ENCODE assay signal across 8 cellular contexts in genomic region chr1:112956503-112957132, GRCh38. TPM values are rescaled to one million over a fixed set of nuclear protein-coding genes. Genes with fewer than 3 reads are reported as not detected.
A peak's percentile ranks its signal among the peaks of the same experiment; 100 is the strongest.
DNase-seq lines count a peak whose midpoint lies in the region; ATAC-seq lines count a peak whose summit lies in the region.

No MANE protein-coding gene starts in this region.

- peak overlapping the region; percentile 18 for H2BK120ac ChIP-seq in mesendoderm (ENCODE audit: low read depth, low read length)

- H3K4ac ChIP-seq in mesendoderm (ENCODE audit: low read depth, low read length) = peak overlapping the region; percentile 45

- peak overlapping the region; percentile 39 for H4K8ac ChIP-seq in mesendoderm (ENCODE audit: low read depth, low read length)

- H3K9me3 Mint-ChIP-seq in T-helper 1 cell treated with Interleukin-12 subunit alpha and Interleukin-12 subunit beta and Interleukin-4 antibody, amounts not matched to agents 30 μg/mL and 1 μg/mL, for 36 hours = no peaks in the 10 kb centered on the region

- no peaks in the 10 kb centered on the region for H3K27me3 ChIP-seq in mesendoderm (ENCODE audit: insufficient read depth, low read length, poor library complexity)

- no CpG with 5 or more reads among the region's 41 CpGs for WGBS in mesendoderm (ENCODE audit: extremely low coverage, insufficient coverage, low lambda C conversion rate)

- no peak overlapping the region for H2AK5ac ChIP-seq in mesendoderm (ENCODE audit: low read length)

- H3K4me1 ChIP-seq in mesendoderm (ENCODE audit: control insufficient read depth, low read depth, low read length) = peaks cover 10% of the 10 kb centered on the region

- peak overlapping the region; percentile 91 for H3K9ac ChIP-seq in mesendoderm (ENCODE audit: low read length)

- peak overlapping the region; percentile 81 for H2BK5ac ChIP-seq in mesendoderm (ENCODE audit: low read length)

- ATAC-seq in GM18907 (IDR thresholded peaks at IDR 0.05; ENCODE audit: unreplicated experiment) (peak; percentile 18), HG02970 (IDR thresholded peaks at IDR 0.05; ENCODE audit: low FRiP score, unreplicated experiment) (peak; percentile 8), GM21390 (IDR thresholded peaks at IDR 0.05; ENCODE audit: unreplicated experiment) (no peak)

- no peaks in the 10 kb centered on the region for H3K27me3 Mint-ChIP-seq in T-helper 1 cell treated with Interleukin-12 subunit alpha and Interleukin-12 subunit beta and Interleukin-4 antibody, amounts not matched to agents 30 μg/mL and 1 μg/mL, for 36 hours (ENCODE audit: low read depth)

- H3K79me1 ChIP-seq in mesendoderm (ENCODE audit: low read length) = no peaks in the 10 kb centered on the region

- peaks cover 42% of the 10 kb centered on the region for H3K4me1 Mint-ChIP-seq in T-helper 1 cell treated with Interleukin-12 subunit alpha and Interleukin-12 subunit beta and Interleukin-4 antibody, amounts not matched to agents 30 μg/mL and 1 μg/mL, for 36 hours (ENCODE audit: low read depth)

- H3K27ac Mint-ChIP-seq in T-helper 1 cell treated with Interleukin-12 subunit alpha and Interleukin-12 subunit beta and Interleukin-4 antibody, amounts not matched to agents 30 μg/mL and 1 μg/mL, for 36 hours = peak overlapping the region; percentile 87

- H3K18ac ChIP-seq in mesendoderm (ENCODE audit: low read length) = peak overlapping the region; percentile 75

- H4K5ac ChIP-seq in mesendoderm (ENCODE audit: low read length) = no peak overlapping the region

- peak overlapping the region; percentile 77 for H3K4me3 ChIP-seq in mesendoderm (ENCODE audit: low read length)

- peak overlapping the region; percentile 96 for H3K56ac ChIP-seq in mesendoderm (ENCODE audit: low read length)

- H3K79me2 ChIP-seq in mesendoderm (ENCODE audit: control insufficient read depth, insufficient read depth, low read length) = peaks cover 60% of the 10 kb centered on the region

- DNase-seq in mesendoderm = peak; percentile 87
- peak; percentile 1 to 12 for DNase-seq in stimulated activated CD8-positive, alpha-beta memory T cell treated with anti-CD3 and anti-CD28 coated beads, Interleukin-15, amount 100 ng/mL, for 4 hours (ENCODE audit: low read depth in 2 of 2)
- no peak for DNase-seq in activated gamma-delta T cell treated with Interleukin-2 at 50 U/mL for 16 hours

- H3K4me3 Mint-ChIP-seq in T-helper 1 cell treated with Interleukin-12 subunit alpha and Interleukin-12 subunit beta and Interleukin-4 antibody, amounts not matched to agents 30 μg/mL and 1 μg/mL, for 36 hours = peak overlapping the region; percentile 89

- H3K4me2 ChIP-seq in mesendoderm (ENCODE audit: low read length) = peak overlapping the region; percentile 59

- no peaks in the 10 kb centered on the region for H3K36me3 ChIP-seq in mesendoderm (ENCODE audit: control insufficient read depth, insufficient read depth, low read length)

- peak overlapping the region; percentile 90 for H3K27ac ChIP-seq in cingulate gyrus (ENCODE audit: low read depth, low read length)
- peak overlapping the region; percentile 93 for H3K27ac ChIP-seq in mesendoderm (ENCODE audit: low read depth, low read length)

- peaks cover 21% of the 10 kb centered on the region for H3K36me3 Mint-ChIP-seq in T-helper 1 cell treated with Interleukin-12 subunit alpha and Interleukin-12 subunit beta and Interleukin-4 antibody, amounts not matched to agents 30 μg/mL and 1 μg/mL, for 36 hours (ENCODE audit: low read depth)

- no peak overlapping the region for H3K23ac ChIP-seq in mesendoderm (ENCODE audit: low read length)

- no peak overlapping the region for H2BK15ac ChIP-seq in mesendoderm (replicated peaks; ENCODE audit: low read depth)

RNA-seq across cellular contexts. Expression of gene SLC16A1, which starts 0.6 kb away (rescaled TPM):
- 201 TPM for polyA plus RNA-seq in mesendoderm (2013, experiment 1 of 2)
- polyA plus RNA-seq in mesendoderm (2013, experiment 2 of 2) = 198 TPM
